In the genomic region with DNA sequence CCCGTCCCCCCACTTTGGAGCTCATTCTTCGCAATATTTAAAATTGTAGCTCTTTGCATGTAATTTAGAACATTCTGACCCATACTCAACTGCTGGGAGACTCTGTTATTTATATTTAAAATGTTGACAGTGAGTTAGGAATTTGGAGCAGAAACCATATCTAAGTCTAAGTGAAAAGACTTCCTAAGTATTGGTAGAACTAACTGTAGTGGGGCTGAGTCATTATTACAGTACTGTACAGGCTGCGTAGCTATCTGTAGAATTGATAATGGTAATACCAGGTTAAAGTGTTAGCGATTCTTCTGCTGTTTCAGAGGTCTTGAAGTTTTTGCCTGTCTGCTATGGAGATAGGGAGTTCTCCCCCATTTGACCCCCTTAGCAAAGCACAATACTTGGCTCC, we compare ENCODE assay signal across 13 cellular contexts. TPM values are rescaled to one million over a fixed set of nuclear protein-coding genes. Genes with fewer than 3 reads are reported as not detected.
DNase-seq lines count a peak whose midpoint lies in the region; ATAC-seq and TF ChIP-seq lines count a peak whose summit lies in the region.
"Had no signal": no experiment of that assay in that cellular context is flagged by ENCODE, and none has a peak within 500 bp of the region (broad histone marks: within the 10 kb centered on the region; RNA-seq: fewer than 3 reads in every experiment).

No MANE protein-coding gene starts in this region.

- DNase-seq in T-helper 1 cell (no peak), RWPE2 (ENCODE audit: low spot score) (no peak), endodermal cell (no peak), progenitor cell of endocrine pancreas (ENCODE audit: low spot score, unreplicated experiment) (no peak), SK-N-DZ (ENCODE audit: low spot score) (no peak)
- DNase-seq: NCI-H2081 treated with DMSO at 0.1 percent for 48 hours; stimulated activated CD4-positive, alpha-beta T cell treated with anti-CD3 and anti-CD28 coated beads, Interleukin-2, amount 100 ng/mL, for 24 hours; substantia nigra had no signal

- no peak overlapping the region for H3K27ac Mint-ChIP-seq in T-helper 1 cell treated with Interleukin-12 subunit alpha and Interleukin-12 subunit beta and Interleukin-4 antibody, amounts not matched to agents 30 μg/mL and 1 μg/mL, for 36 hours
- H3K27ac Mint-ChIP-seq in endodermal cell = no peak overlapping the region
- no peak overlapping the region for H3K27ac Mint-ChIP-seq in progenitor cell of endocrine pancreas
- H3K27ac Mint-ChIP-seq: dendritic cell treated with granulocyte-macrophage colony-stimulating factor and Interleukin-4, amounts not matched to agents 40 ng/mL and 50 ng/mL, for 4 days had no signal

- H3K27me3 ChIP-seq in RWPE2 (ENCODE audit: insufficient read depth, poor library complexity, severe bottlenecking) (no peaks in the 10 kb centered on the region), endodermal cell (ENCODE audit: control insufficient read depth, insufficient read depth, low read length, poor library complexity, severe bottlenecking) (no peaks in the 10 kb centered on the region)

- no peak for TF ChIP-seq CTCF in RWPE2 (IDR thresholded peaks at IDR 0.05; ENCODE audit: poor library complexity, severe bottlenecking)
- no peak for TF ChIP-seq CTCF in endodermal cell (conservative IDR thresholded peaks at IDR 0.05)
- no peak for TF ChIP-seq CTCF in progenitor cell of endocrine pancreas (IDR thresholded peaks at IDR 0.05; ENCODE audit: unreplicated experiment)

- H3K4me1 ChIP-seq in RWPE2 (ENCODE audit: insufficient read depth, poor library complexity, severe bottlenecking) (peaks cover 51% of the 10 kb centered on the region), endodermal cell (ENCODE audit: control insufficient read depth, insufficient read depth, low read length) (peaks cover 10% of the 10 kb centered on the region)

- H3K36me3 Mint-ChIP-seq in T-helper 1 cell treated with Interleukin-12 subunit alpha and Interleukin-12 subunit beta and Interleukin-4 antibody, amounts not matched to agents 30 μg/mL and 1 μg/mL, for 36 hours (ENCODE audit: low read depth) = peaks cover 51% of the 10 kb centered on the region
- H3K36me3 Mint-ChIP-seq in endodermal cell (ENCODE audit: low read depth) (peaks cover 51% of the 10 kb centered on the region), progenitor cell of endocrine pancreas (ENCODE audit: insufficient read depth) (peaks cover 14% of the 10 kb centered on the region)

- H3K4me3 ChIP-seq in RWPE2 (ENCODE audit: severe bottlenecking) = no peak overlapping the region
- H3K4me3 ChIP-seq in endodermal cell (ENCODE audit: low read length) = peak overlapping the region; percentile 99

- no peak overlapping the region for H3K9ac ChIP-seq in endodermal cell (ENCODE audit: extremely low read depth, low read length, poor library complexity, severe bottlenecking)

- peak overlapping the region; percentile 79 for H3K27ac ChIP-seq in RWPE2 (ENCODE audit: poor library complexity, severe bottlenecking)
- no peak overlapping the region for H3K27ac ChIP-seq in endodermal cell (ENCODE audit: low read depth, low read length)

- no peaks in the 10 kb centered on the region for H3K27me3 Mint-ChIP-seq in T-helper 1 cell treated with Interleukin-12 subunit alpha and Interleukin-12 subunit beta and Interleukin-4 antibody, amounts not matched to agents 30 μg/mL and 1 μg/mL, for 36 hours (ENCODE audit: low read depth)
- peaks cover 8% of the 10 kb centered on the region for H3K27me3 Mint-ChIP-seq in endodermal cell (ENCODE audit: insufficient read depth)
- H3K27me3 Mint-ChIP-seq in progenitor cell of endocrine pancreas = no peaks in the 10 kb centered on the region
- H3K27me3 Mint-ChIP-seq: dendritic cell treated with granulocyte-macrophage colony-stimulating factor and Interleukin-4, amounts not matched to agents 40 ng/mL and 50 ng/mL, for 4 days had no signal

- H3K36me3 ChIP-seq in RWPE2 (ENCODE audit: low read depth) (peaks cover 76% of the 10 kb centered on the region), endodermal cell (ENCODE audit: control insufficient read depth, insufficient read depth, low read length) (peaks cover 38% of the 10 kb centered on the region)

- ATAC-seq in RWPE2 (ENCODE audit: low read depth) (no peak), GM21786 (IDR thresholded peaks at IDR 0.05; ENCODE audit: unreplicated experiment) (no peak), HG03159 (IDR thresholded peaks at IDR 0.05; ENCODE audit: unreplicated experiment) (no peak)
- ATAC-seq: Right ventricle myocardium inferior had no signal

- H3K9me3 ChIP-seq in RWPE2 (ENCODE audit: severe bottlenecking) (no peaks in the 10 kb centered on the region), endodermal cell (ENCODE audit: control insufficient read depth, low read length) (no peaks in the 10 kb centered on the region)

- H3K4me1 Mint-ChIP-seq in T-helper 1 cell treated with Interleukin-12 subunit alpha and Interleukin-12 subunit beta and Interleukin-4 antibody, amounts not matched to agents 30 μg/mL and 1 μg/mL, for 36 hours (ENCODE audit: low read depth) = peaks cover 74% of the 10 kb centered on the region
- peaks cover 59% of the 10 kb centered on the region for H3K4me1 Mint-ChIP-seq in endodermal cell
- H3K4me1 Mint-ChIP-seq in progenitor cell of endocrine pancreas (ENCODE audit: low read depth) = peaks cover 50% of the 10 kb centered on the region

- peak overlapping the region; percentile 13 for H3K4me3 Mint-ChIP-seq in T-helper 1 cell treated with Interleukin-12 subunit alpha and Interleukin-12 subunit beta and Interleukin-4 antibody, amounts not matched to agents 30 μg/mL and 1 μg/mL, for 36 hours
- no peak overlapping the region for H3K4me3 Mint-ChIP-seq in endodermal cell
- H3K4me3 Mint-ChIP-seq in progenitor cell of endocrine pancreas (ENCODE audit: low read depth) = peak overlapping the region; percentile 94

- 91 to 95% methylated on average over 3 to 4 of the region's 4 CpGs for WGBS in endodermal cell (ENCODE audit: insufficient coverage in 1 of 2, insufficient read length in 1 of 2), 2 experiments

- H3K9me3 Mint-ChIP-seq in T-helper 1 cell treated with Interleukin-12 subunit alpha and Interleukin-12 subunit beta and Interleukin-4 antibody, amounts not matched to agents 30 μg/mL and 1 μg/mL, for 36 hours = no peaks in the 10 kb centered on the region
- no peaks in the 10 kb centered on the region for H3K9me3 Mint-ChIP-seq in endodermal cell
- no peaks in the 10 kb centered on the region for H3K9me3 Mint-ChIP-seq in progenitor cell of endocrine pancreas (ENCODE audit: low read depth)
- H3K9me3 Mint-ChIP-seq: dendritic cell treated with granulocyte-macrophage colony-stimulating factor and Interleukin-4, amounts not matched to agents 40 ng/mL and 50 ng/mL, for 4 days had no signal

RNA-seq across cellular contexts. Expression of a gene that starts 3.6 kb away (rescaled TPM):
- 10 to 100 TPM; 78.8 to 82.5 TPM for total RNA-seq in endodermal cell
- 91.0 TPM for polyA plus RNA-seq in endodermal cell (2013, experiment 1 of 2)
- polyA plus RNA-seq in endodermal cell (2013, experiment 2 of 2) = 88.9 TPM
- 86.7 and 90.8 TPM in 2 replicates for total RNA-seq in progenitor cell of endocrine pancreas
- 27.6 and 27.7 TPM in 2 replicates for polyA plus RNA-seq in SK-N-DZ (2014; cell fraction: cytosol; rRNA removed)
- polyA plus RNA-seq in SK-N-DZ (2014; cell fraction: nucleus; rRNA removed) = 27.3 and 45.7 TPM in 2 replicates
